In genomic region chr20:1426231-1426849, GRCh38 we compare ENCODE assay signal across 14 cellular contexts.
"Had no signal": no experiment of that assay in that cellular context is flagged by ENCODE, and none has a peak within 500 bp of the region (broad histone marks: within the 10 kb centered on the region; RNA-seq: fewer than 3 reads in every experiment).

No MANE protein-coding gene starts in this region.

- H3K27me3 ChIP-seq: ovary, right lobe of liver had no signal

- H3K4me3 Mint-ChIP-seq: activated B cell treated with CpG ODN at 0.5 μM for 24 hours; activated CD8-positive, alpha-beta T cell treated with anti-CD3 and anti-CD28 coated beads, Interleukin-2, amount 10 ng/mL, durations not matched to agents 7 days and 5 days; activated naive CD4-positive, alpha-beta T cell treated with anti-CD3 and anti-CD28 coated beads, Interleukin-2, amount 10 ng/mL, durations not matched to agents 7 days and 5 days; activated T-cell treated with anti-CD3 and anti-CD28 coated beads, Interleukin-2, amount 50 U/mL, for 24 hours; neural crest cell had no signal

- H3K27ac ChIP-seq: ovary, right lobe of liver had no signal

- DNase-seq: activated B cell treated with CpG ODN at 0.5 μM for 24 hours; activated CD4-positive, alpha-beta T cell treated with anti-CD3 and anti-CD28 coated beads for 48 hours; activated CD8-positive, alpha-beta T cell treated with anti-CD3 and anti-CD28 coated beads, Interleukin-2, amount 10 ng/mL, durations not matched to agents 7 days and 5 days; activated naive CD4-positive, alpha-beta T cell treated with anti-CD3 and anti-CD28 coated beads, Interleukin-2, amount 10 ng/mL, durations not matched to agents 7 days and 5 days; activated T-cell treated with anti-CD3 and anti-CD28 coated beads, Interleukin-2, amount 50 U/mL, for 24 hours; cerebellar nuclear complex; effector CD8-positive, alpha-beta T cell; left ventricle myocardium superior; ovary; right lobe of liver; small intestine; stimulated activated CD4-positive, alpha-beta T cell treated with anti-CD3 and anti-CD28 coated beads, Interleukin-4, amount 100 ng/mL, for 1 hour had no signal

- H3K4me1 ChIP-seq: right lobe of liver had no signal

- H3K27ac Mint-ChIP-seq: activated B cell treated with CpG ODN at 0.5 μM for 24 hours; activated CD8-positive, alpha-beta T cell treated with anti-CD3 and anti-CD28 coated beads, Interleukin-2, amount 10 ng/mL, durations not matched to agents 7 days and 5 days; activated naive CD4-positive, alpha-beta T cell treated with anti-CD3 and anti-CD28 coated beads, Interleukin-2, amount 10 ng/mL, durations not matched to agents 7 days and 5 days had no signal

- H3K27me3 Mint-ChIP-seq: activated T-cell treated with anti-CD3 and anti-CD28 coated beads, Interleukin-2, amount 50 U/mL, for 24 hours had no signal

- H3K4me3 ChIP-seq: ovary, right lobe of liver had no signal

- H3K36me3 Mint-ChIP-seq: activated naive CD4-positive, alpha-beta T cell treated with anti-CD3 and anti-CD28 coated beads, Interleukin-2, amount 10 ng/mL, durations not matched to agents 7 days and 5 days had no signal

- H3K36me3 ChIP-seq: ovary, right lobe of liver had no signal

- H3K9me3 ChIP-seq: ovary, right lobe of liver had no signal

- ATAC-seq: activated CD8-positive, alpha-beta T cell treated with anti-CD3 and anti-CD28 coated beads, Interleukin-2, amount 10 ng/mL, durations not matched to agents 7 days and 5 days; esophagus mucosa; left ventricle myocardium superior; right lobe of liver had no signal

- H3K9me3 Mint-ChIP-seq: activated B cell treated with CpG ODN at 0.5 μM for 24 hours, neural crest cell had no signal
